8 cellular contexts compared by ENCODE assay signal in genomic region chr13:106619688-106620555, GRCh38. TPM values are rescaled to one million over a fixed set of nuclear protein-coding genes. Genes with fewer than 3 reads are reported as not detected.
DNase-seq lines count a peak whose midpoint lies in the region; ATAC-seq, FAIRE-seq and TF ChIP-seq lines count a peak whose summit lies in the region.

No MANE protein-coding gene starts in this region.

- no peak overlapping the region; a peak in 1 of 4 replicates for H3K4me3 ChIP-seq in SK-N-SH (ENCODE audit: low read depth in 2 of 2, low read length in 1 of 2)

- H3K27ac Mint-ChIP-seq in mesothelial cell of epicardium = no peak overlapping the region

- H3K9me3 Mint-ChIP-seq in mesothelial cell of epicardium = no peaks in the 10 kb centered on the region

- H3K4me2 ChIP-seq in SK-N-SH = peak overlapping the region; percentile 47; the same call in 1 of the 2 replicates

- no peaks in the 10 kb centered on the region for H3K9me2 ChIP-seq in SK-N-SH

- ATAC-seq in GM18505 (IDR thresholded peaks at IDR 0.05; ENCODE audit: unreplicated experiment) (peak; percentile 98), HG02840 (IDR thresholded peaks at IDR 0.05; ENCODE audit: low FRiP score, unreplicated experiment) (peak; percentile 86)

- TF ChIP-seq POLR2A in GM18505 (IDR thresholded peaks at IDR 0.05; ENCODE audit: borderline replicate concordance, extremely low read depth, insufficient read depth, insufficient read length) = no peak

- H4K20me1 ChIP-seq in SK-N-SH (ENCODE audit: insufficient read depth) = no peaks in the 10 kb centered on the region

- no peak overlapping the region for H3K9ac ChIP-seq in SK-N-SH

- H3K36me3 Mint-ChIP-seq in mesothelial cell of epicardium = no peaks in the 10 kb centered on the region

- H3K27me3 Mint-ChIP-seq in mesothelial cell of epicardium (ENCODE audit: low read depth) = no peaks in the 10 kb centered on the region

- WGBS in SK-N-SH (ENCODE audit: low lambda C conversion rate) = 35% methylated on average over 10 of the region's 10 CpGs

- H3K4me1 ChIP-seq in SK-N-SH (ENCODE audit: control insufficient read depth in 1 of 2, insufficient read depth in 2 of 2, low read depth in 1 of 2, low read length in 1 of 2) = no peaks in the 10 kb centered on the region

- DNase-seq in NCI-H1092 (lab: John Stamatoyannopoulos, UW) (peak; percentile 22), SK-N-SH (peak; percentile 70), mesothelial cell of epicardium (ENCODE audit: low spot score in 2 of 2, unreplicated experiment in 2 of 2) (no peak), mesenteric fat pad (ENCODE audit: low spot score) (no peak)

- POLR2A ChIA-PET in SK-N-SH (lab: Yijun Ruan, JAX) = no interaction called here

- TF ChIP-seq EP300 in SK-N-SH (IDR thresholded peaks at IDR 0.05; ENCODE audit: borderline replicate concordance in 1 of 2, low read depth in 1 of 2, low read length in 1 of 2) = no peak

- no peaks in the 10 kb centered on the region for H3K79me2 ChIP-seq in SK-N-SH (ENCODE audit: insufficient read depth)

- H3K4me3 Mint-ChIP-seq in mesothelial cell of epicardium = peak overlapping the region; percentile 0

- 0 out of 2 replicates have a peak overlapping the region, but pooled peaks have one; percentile 56 for H2AFZ ChIP-seq in SK-N-SH (ENCODE audit: low read depth)

- FAIRE-seq in endometrium (lab: Jason Lieb, UNC) = peak; percentile 87

- TF ChIP-seq RAD21 in SK-N-SH (IDR thresholded peaks at IDR 0.05; ENCODE audit: low read length) = peak; percentile 77

- H3K36me3 ChIP-seq in SK-N-SH (replicated peaks in 1 of 2; ENCODE audit: control insufficient read depth in 1 of 2, insufficient read depth in 2 of 2, low read length in 1 of 2) = no peaks in the 10 kb centered on the region

- peaks cover 28% of the 10 kb centered on the region for H3K4me1 Mint-ChIP-seq in mesothelial cell of epicardium

- CTCF ChIA-PET in SK-N-SH (lab: Yijun Ruan, JAX) = interaction anchor here (0.6 to 3.3 kb wide), 17 partner anchors 9 to 504 kb away, joined by 3 to 20 read pairs (median 5); partner anchors contain the start of genes ARGLU1 and EFNB2

- peaks cover 11% of the 10 kb centered on the region; the same call in 1 of the 2 replicates for H3K27me3 ChIP-seq in SK-N-SH (ENCODE audit: insufficient read depth)

- TF ChIP-seq CTCF in C4-2B (conservative IDR thresholded peaks at IDR 0.05) = peak; percentile 85
- peak; percentile 78 for TF ChIP-seq CTCF in SK-N-SH (IDR thresholded peaks at IDR 0.05)
- peak; percentile 77 for TF ChIP-seq CTCF in mesothelial cell of epicardium (IDR thresholded peaks at IDR 0.05; ENCODE audit: unreplicated experiment)

- H3K27ac ChIP-seq in C4-2B (no peak overlapping the region), SK-N-SH (ENCODE audit: low read depth in 2 of 2, low read length in 1 of 2) (no peak overlapping the region)

- no peaks in the 10 kb centered on the region for H3K9me3 ChIP-seq in SK-N-SH

- no peaks in the 10 kb centered on the region for H3F3A ChIP-seq in SK-N-SH (replicated peaks; ENCODE audit: insufficient read depth)

TF ChIP-seq in SK-N-SH, 30 proteins besides CTCF, POLR2A, EP300 and RAD21:
- TF ChIP-seq SMC3 (IDR thresholded peaks at IDR 0.05; ENCODE audit: low read depth, low read length) (peak; percentile 65), MXI1 (IDR thresholded peaks at IDR 0.05; ENCODE audit: low read depth, low read length) (no peak), RXRA (IDR thresholded peaks at IDR 0.05; ENCODE audit: borderline replicate concordance, low read depth) (no peak), PBX3 (IDR thresholded peaks at IDR 0.05) (no peak), RFX5 (IDR thresholded peaks at IDR 0.05; ENCODE audit: low read length) (no peak), NFIC (IDR thresholded peaks at IDR 0.05; ENCODE audit: borderline replicate concordance) (no peak), POLR2AphosphoS5 (IDR thresholded peaks at IDR 0.05; ENCODE audit: low read depth, low read length) (no peak), ELF1 (IDR thresholded peaks at IDR 0.05) (no peak)

RNA-seq across cellular contexts. Expression of gene ARGLU1, which starts 52.0 kb away (rescaled TPM):
- polyA plus RNA-seq in SK-N-SH (2012; rRNA removed) = 101 and 124 TPM in 2 replicates
- polyA plus RNA-seq in SK-N-SH (2012; cell fraction: cytosol; rRNA removed) = 44.7 and 72.0 TPM in 2 replicates
- polyA plus RNA-seq in SK-N-SH (2012; cell fraction: nucleus; rRNA removed) = 644 and 785 TPM in 2 replicates
- total RNA-seq in mesothelial cell of epicardium (231 to 235 TPM (median 233 TPM) in 3 replicates), mesenteric fat pad (63.7 TPM)

Comparison
In these comparisons a context has a peak if more than half of its experiments do, and no peak if none do; other contexts are left out.
1. DNase-seq: peak in NCI-H1092 (single experiment) and SK-N-SH (single experiment); none in mesothelial cell of epicardium (0 of 2) and mesenteric fat pad (single experiment).
2. Peak in every context shown above with its lines, with median percentiles within 50 percentile points of each other: CTCF ChIP-seq.